ENCODE assay signal across 1 cellular context in genomic region chr4:26510334-26510705, GRCh38.
TF ChIP-seq lines count a peak whose summit lies in the region.

No MANE protein-coding gene starts in this region.

TF ChIP-seq in H1, 55 proteins besides CTCF, POLR2A, EP300 and RAD21:
- TF ChIP-seq POU5F1 (IDR thresholded peaks at IDR 0.05; ENCODE audit: low read depth, low read length) (no peak), JUN (IDR thresholded peaks at IDR 0.05; ENCODE audit: low read depth, low read length) (no peak), YY1 (IDR thresholded peaks at IDR 0.05; ENCODE audit: low read depth, low read length) (no peak), BCL11A (IDR thresholded peaks at IDR 0.05; ENCODE audit: low read depth in 2 of 2, low read length in 2 of 2) (no peak), TAF1 (IDR thresholded peaks at IDR 0.05; ENCODE audit: low read depth, low read length) (no peak), RNF2 (IDR thresholded peaks at IDR 0.05; ENCODE audit: borderline replicate concordance, low read depth, low read length, missing control alignments, poor library complexity, severe bottlenecking) (no peak), HDAC6 (IDR thresholded peaks at IDR 0.05; ENCODE audit: low read depth, low read length) (no peak), NANOG (IDR thresholded peaks at IDR 0.05; ENCODE audit: insufficient read depth, low read depth, low read length, poor library complexity, severe bottlenecking) (no peak), SIRT6 (IDR thresholded peaks at IDR 0.05; ENCODE audit: low read length) (no peak), EGR1 (IDR thresholded peaks at IDR 0.05; ENCODE audit: borderline replicate concordance, low read depth, low read length) (no peak), USF2 (IDR thresholded peaks at IDR 0.05; ENCODE audit: low read length) (no peak), BRCA1 (IDR thresholded peaks at IDR 0.05; ENCODE audit: low read depth, low read length) (no peak), RXRA (IDR thresholded peaks at IDR 0.05; ENCODE audit: insufficient read depth, low read depth, low read length) (no peak)
